1 cellular context compared by ENCODE assay signal in genomic region chr10:20890491-20891337, GRCh38.
TF ChIP-seq lines count a peak whose summit lies in the region.

No MANE protein-coding gene starts in this region.

TF ChIP-seq in WTC11, 78 proteins besides CTCF, POLR2A, EP300 and RAD21 (continued from another document):
- TF ChIP-seq HMGXB4 (CRISPR knock-in tag; IDR thresholded peaks at IDR 0.05), result no peak
- TF ChIP-seq ZNF121 (CRISPR knock-in tag; IDR thresholded peaks at IDR 0.05), result no peak
